ENCODE assay signal across 1 cellular context in genomic region chr19:48613024-48613851, GRCh38.
A peak's percentile ranks its signal among the peaks of the same experiment; 100 is the strongest.
TF ChIP-seq lines count a peak whose summit lies in the region.

No MANE protein-coding gene starts in this region.

TF ChIP-seq in H1, 55 proteins besides CTCF, POLR2A, EP300 and RAD21:
- peak; percentile 89 for TF ChIP-seq POLR2AphosphoS5 (IDR thresholded peaks at IDR 0.05; ENCODE audit: low read depth, low read length)
- TF ChIP-seq KDM1A (IDR thresholded peaks at IDR 0.05; ENCODE audit: borderline replicate concordance, low read length): no peak
- TF ChIP-seq YY1 (IDR thresholded peaks at IDR 0.05; ENCODE audit: low read depth, low read length): no peak
- TF ChIP-seq TCF12 (IDR thresholded peaks at IDR 0.05; ENCODE audit: low read depth, low read length): no peak
- TF ChIP-seq BCL11A (IDR thresholded peaks at IDR 0.05; ENCODE audit: low read depth in 2 of 2, low read length in 2 of 2): no peak
- no peak for TF ChIP-seq KDM5A (IDR thresholded peaks at IDR 0.05; ENCODE audit: low read length)
- TF ChIP-seq POU5F1 (IDR thresholded peaks at IDR 0.05; ENCODE audit: low read depth, low read length): no peak
